In genomic region chr17:75048396-75048933, GRCh38 we compare ENCODE assay signal across 8 cellular contexts. TPM values are rescaled to one million over a fixed set of nuclear protein-coding genes. Genes with fewer than 3 reads are reported as not detected.
A peak's percentile ranks its signal among the peaks of the same experiment; 100 is the strongest.
DNase-seq lines count a peak whose midpoint lies in the region; FAIRE-seq and TF ChIP-seq lines count a peak whose summit lies in the region.

No MANE protein-coding gene starts in this region.

- H3K9me3 Mint-ChIP-seq in nephron progenitor cell: no peaks in the 10 kb centered on the region

- no peaks in the 10 kb centered on the region for H3K9me3 ChIP-seq in NT2/D1 (ENCODE audit: insufficient read depth, low read length)

- H3K27ac Mint-ChIP-seq in nephron progenitor cell: peak overlapping the region; percentile 22

- no peak for FAIRE-seq in urothelium cell line (lab: Jason Lieb, UNC)

- H3K36me3 ChIP-seq in NT2/D1 (ENCODE audit: insufficient read depth, insufficient read length, low read length): peaks cover 43% of the 10 kb centered on the region

- H3K27me3 ChIP-seq in NT2/D1 (ENCODE audit: insufficient read depth, insufficient read length) (no peaks in the 10 kb centered on the region), dorsolateral prefrontal cortex (no peaks in the 10 kb centered on the region)

- H3K4me3 ChIP-seq in NT2/D1 (ENCODE audit: insufficient read length, low read depth) (peak overlapping the region; percentile 93), dorsolateral prefrontal cortex (peak overlapping the region; percentile 53 to 100 (median 96))

- POLR2A ChIA-PET in GM10248 (lab: Yijun Ruan, JAX): interaction anchor here (1.4 kb wide), 1 partner anchor 15 kb away, joined by 3 read pairs; no protein-coding TSS in a partner anchor

- TF ChIP-seq CTCF in dorsolateral prefrontal cortex (IDR thresholded peaks at IDR 0.05 in 54 of 56, conservative IDR thresholded peaks at IDR 0.05 in 2 of 56; ENCODE audit: low read depth in 1 of 56, partially characterized antibody in 56 of 56) (no peak), nephron progenitor cell (IDR thresholded peaks at IDR 0.05) (no peak), GM10248 (IDR thresholded peaks at IDR 0.05; ENCODE audit: control extremely low read depth, extremely low read depth, low read depth, missing control alignments) (no peak)

- peak; percentile 26 for DNase-seq in CD1c-positive myeloid dendritic cell (ENCODE audit: extremely low spot score)
- no peak for DNase-seq in NT2/D1 (ENCODE audit: low read depth, low spot score)
- peak in 6 of 10 donors; percentile 33 to 74 (median 61) for DNase-seq in dorsolateral prefrontal cortex
- no peak for DNase-seq in nephron progenitor cell
- no peak for DNase-seq in urothelium cell line (ENCODE audit: low spot score)
- DNase-seq in GM10248 (ENCODE audit: extremely low spot score): no peak
- no peak for DNase-seq in A172 (ENCODE audit: low spot score)
- DNase-seq in SW 1271 (lab: John Stamatoyannopoulos, UW): no peak

- peaks cover 11% of the 10 kb centered on the region for H3K27me3 Mint-ChIP-seq in nephron progenitor cell (ENCODE audit: low read depth, poor library complexity)

- peak overlapping the region; percentile 98 for H3K9ac ChIP-seq in NT2/D1 (ENCODE audit: insufficient read length, low read depth)

- CTCF ChIA-PET in GM10248 (lab: Yijun Ruan, JAX): interaction anchor here (0.6 to 2.9 kb wide), 10 partner anchors 9 to 153 kb away, joined by 3 to 13 read pairs (median 4); no protein-coding TSS in a partner anchor

- peak overlapping the region; percentile 96 for H3K4me3 Mint-ChIP-seq in nephron progenitor cell

- H3K4me1 ChIP-seq in NT2/D1 (ENCODE audit: insufficient read depth, insufficient read length): no peaks in the 10 kb centered on the region

- peaks cover 34% of the 10 kb centered on the region for H3K36me3 Mint-ChIP-seq in nephron progenitor cell (ENCODE audit: low read depth)

- peaks cover 44% of the 10 kb centered on the region for H3K4me1 Mint-ChIP-seq in nephron progenitor cell

- peak overlapping the region in 57 of 59 donors; percentile 5 to 97 (median 88) for H3K27ac ChIP-seq in dorsolateral prefrontal cortex

- intact Hi-C loops in dorsolateral prefrontal cortex (cut with DNase I): loop anchor here in 1 of 2 donors (5.0 kb wide), 1 partner anchor 36 kb away; the partner anchor contains the start of gene MRPL58

RNA-seq across cellular contexts. Expression of gene KCTD2, which starts 1.4 kb away (rescaled TPM):
- 100 to 1,000 TPM in 7 of 120 experiments, 10 to 100 TPM in 113; 52.5 to 122 (median 79.8) TPM for total RNA-seq in dorsolateral prefrontal cortex
- total RNA-seq in A172 (2014; rRNA removed; shearing (Covaris generic)): 25.6 and 25.7 TPM in 2 replicates

RNA-seq across cellular contexts. Expression of gene ATP5PD, which starts 1.7 kb away (rescaled TPM):
- 100 to 1,000 TPM; 142 to 353 (median 254) TPM for total RNA-seq in dorsolateral prefrontal cortex
- 488 and 584 TPM in 2 replicates for total RNA-seq in A172 (2014; rRNA removed; shearing (Covaris generic))

RNA-seq across cellular contexts. Expression of gene MRPL58, which starts 36.0 kb away (rescaled TPM):
- total RNA-seq in dorsolateral prefrontal cortex: 10 to 100 TPM; 11.3 to 30.9 (median 21.5) TPM
- total RNA-seq in A172 (2014; rRNA removed; shearing (Covaris generic)): 135 TPM in 2 replicates

RNA-seq across cellular contexts. Expression of gene SLC16A5, which starts 39.3 kb away (rescaled TPM):
- 1 to 10 TPM in 55 of 120 experiments, under 1 TPM in 57, not detected in 8; 0.33 to 3.1 (median 0.98) TPM for total RNA-seq in dorsolateral prefrontal cortex
- 0.10 TPM in 1 of 2 replicates, not detected in the other for total RNA-seq in A172 (2014; rRNA removed; shearing (Covaris generic))

Comparison
In these comparisons a context has a peak if more than half of its experiments do, and no peak if none do; other contexts are left out.
1. DNase-seq: peak in CD1c-positive myeloid dendritic cell (single experiment) and dorsolateral prefrontal cortex (6 of 10); none in NT2/D1 (single experiment), nephron progenitor cell (single experiment), urothelium cell line (single experiment), GM10248 (single experiment), A172 (single experiment) and SW 1271 (0 of 2).